ENCODE assay signal across 8 cellular contexts in the genomic region with DNA sequence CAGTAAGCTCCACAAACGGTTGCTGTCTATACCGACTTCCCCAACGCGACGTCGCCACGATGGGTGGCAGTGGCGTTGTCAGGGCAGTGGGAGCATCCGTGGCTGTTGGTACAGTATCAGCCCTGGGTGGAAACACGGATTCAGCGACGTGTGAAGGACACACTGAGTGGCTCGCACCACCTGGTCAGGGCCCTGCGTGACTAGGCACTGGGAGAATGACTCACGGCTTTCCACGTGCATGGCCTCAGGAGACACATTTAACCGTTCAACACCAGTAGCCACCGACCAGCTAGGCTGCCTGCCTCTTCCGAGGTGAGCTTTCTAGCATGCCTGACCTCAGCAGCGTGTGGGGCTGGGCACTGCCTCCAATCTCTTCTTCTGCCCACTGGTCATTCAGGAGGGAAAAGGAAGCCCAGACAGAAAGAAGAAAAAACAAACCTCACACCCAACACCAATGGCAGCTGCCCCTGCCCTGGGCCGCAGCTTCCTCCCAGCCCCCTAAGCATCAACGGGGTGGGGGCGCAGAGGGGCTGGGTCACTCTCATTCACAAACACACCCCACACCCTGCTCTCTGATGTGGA. TPM values are rescaled to one million over a fixed set of nuclear protein-coding genes. Genes with fewer than 3 reads are reported as not detected.
DNase-seq lines count a peak whose midpoint lies in the region; ATAC-seq and TF ChIP-seq lines count a peak whose summit lies in the region.

No MANE protein-coding gene starts in this region.

- intact Hi-C loops in cardiac septum (cut with DNase I), result loop anchor here (5.0 kb wide), 1 partner anchor 39 kb away; no protein-coding TSS in a partner anchor

- H3K27ac ChIP-seq in HUES64 (ENCODE audit: low read depth, low read length), result peak overlapping the region; percentile 94

- H3K4me3 Mint-ChIP-seq in activated naive CD4-positive, alpha-beta T cell treated with anti-CD3 and anti-CD28 coated beads, Interleukin-2, amount 50 U/mL, for 24 hours, result peak overlapping the region; percentile 86

- peak overlapping the region; percentile 99 for H3K27ac Mint-ChIP-seq in activated naive CD4-positive, alpha-beta T cell treated with anti-CD3 and anti-CD28 coated beads, Interleukin-2, amount 50 U/mL, for 24 hours

- no peaks in the 10 kb centered on the region for H3K9me3 Mint-ChIP-seq in activated naive CD4-positive, alpha-beta T cell treated with anti-CD3 and anti-CD28 coated beads, Interleukin-2, amount 50 U/mL, for 24 hours

- peaks cover 44% of the 10 kb centered on the region for H3K36me3 ChIP-seq in BE2C
- H3K36me3 ChIP-seq in HUES64 (ENCODE audit: insufficient read depth, low read length), result peaks cover 77% of the 10 kb centered on the region

- H3K9ac ChIP-seq in HUES64 (ENCODE audit: low read depth, low read length), result peak overlapping the region; percentile 82

- no peaks in the 10 kb centered on the region for H3K27me3 ChIP-seq in BE2C
- no peaks in the 10 kb centered on the region for H3K27me3 ChIP-seq in HUES64 (ENCODE audit: insufficient read depth, low read length)

- H3K9me3 ChIP-seq in BE2C (no peaks in the 10 kb centered on the region), HUES64 (ENCODE audit: insufficient read depth, low read depth, low read length) (no peaks in the 10 kb centered on the region)

- H3K27me3 Mint-ChIP-seq in activated naive CD4-positive, alpha-beta T cell treated with anti-CD3 and anti-CD28 coated beads, Interleukin-2, amount 50 U/mL, for 24 hours, result no peaks in the 10 kb centered on the region

- H3K36me3 Mint-ChIP-seq in activated naive CD4-positive, alpha-beta T cell treated with anti-CD3 and anti-CD28 coated beads, Interleukin-2, amount 50 U/mL, for 24 hours, result peaks cover 30% of the 10 kb centered on the region

- ATAC-seq in GM19467 (IDR thresholded peaks at IDR 0.05; ENCODE audit: unreplicated experiment), result no peak

- peaks cover 75% of the 10 kb centered on the region for H3K4me1 Mint-ChIP-seq in activated naive CD4-positive, alpha-beta T cell treated with anti-CD3 and anti-CD28 coated beads, Interleukin-2, amount 50 U/mL, for 24 hours

- DNase-seq in BE2C (peak; percentile 65), cardiac septum (ENCODE audit: low spot score) (peak; percentile 85), renal cortical epithelial cell (ENCODE audit: low read depth) (peak; percentile 98), NCI-H1048 (lab: John Stamatoyannopoulos, UW) (no peak), NCI-H146 (lab: John Stamatoyannopoulos, UW) (no peak)

- H3K4me3 ChIP-seq in BE2C (ENCODE audit: low read depth, low read length) (no peak overlapping the region), HUES64 (ENCODE audit: low read length) (peak overlapping the region; percentile 5; the same call in 1 of the 2 replicates)

- whole genome bisulfite sequencing in HUES64, result 83% methylated on average over 23 of the region's 23 CpGs

- no peak for TF ChIP-seq CTCF in BE2C (IDR thresholded peaks at IDR 0.05; ENCODE audit: low read depth, low read length)

- H3K4me1 ChIP-seq in BE2C (peaks cover 48% of the 10 kb centered on the region), HUES64 (ENCODE audit: insufficient read depth, low read length) (peaks cover 53% of the 10 kb centered on the region)

RNA-seq across cellular contexts. Expression of a gene that starts 59.0 kb away (rescaled TPM):
- polyA plus RNA-seq in BE2C (2012; ENCODE audit: insufficient read depth, insufficient read length, low read depth), result 101 TPM
- polyA plus RNA-seq in HUES64 (2013, experiment 1 of 2), result 117 TPM
- polyA plus RNA-seq in HUES64 (2013, experiment 2 of 2), result 121 TPM
- 282 TPM for total RNA-seq in cardiac septum
- total RNA-seq in renal cortical epithelial cell, result 1,031 and 1,268 TPM in 2 replicates

Comparison
In these comparisons a context has a peak if more than half of its experiments do, and no peak if none do; other contexts are left out.
1. DNase-seq: peak in BE2C (single experiment), cardiac septum (single experiment) and renal cortical epithelial cell (single experiment); none in NCI-H1048 (single experiment) and NCI-H146 (single experiment).